In genomic region chr15:85582076-85582718, GRCh38 we compare ENCODE assay signal across 8 cellular contexts.
DNase-seq lines count a peak whose midpoint lies in the region; ATAC-seq and TF ChIP-seq lines count a peak whose summit lies in the region.

No MANE protein-coding gene starts in this region.

- H3K27ac ChIP-seq in Peyer's patch: peak overlapping the region; percentile 79 to 90 (median 88)
- peak overlapping the region; percentile 75 for H3K27ac ChIP-seq in neutrophil

- peak in 1 of 2 donors; percentile 36 for TF ChIP-seq POLR2A in Peyer's patch (IDR thresholded peaks at IDR 0.05)

- DNase-seq in GF-D8 (lab: John Stamatoyannopoulos, UW) (peak; percentile 54), Peyer's patch (peak in 2 of 3 donors; percentile 65 to 81), DMS114 treated with DMSO at 0.1 percent for 48 hours (lab: John Stamatoyannopoulos, UW; ENCODE audit: unreplicated experiment) (no peak), superior temporal gyrus (ENCODE audit: extremely low spot score) (no peak), NCI-H69 (lab: John Stamatoyannopoulos, UW) (no peak)

- TF ChIP-seq CTCF in Peyer's patch (IDR thresholded peaks at IDR 0.05) (no peak), neutrophil (IDR thresholded peaks at IDR 0.05) (no peak)

- peaks cover 0 to 4% (median 0%) of the 10 kb centered on the region in 3 donors for H3K36me3 ChIP-seq in Peyer's patch
- H3K36me3 ChIP-seq in endocrine pancreas (ENCODE audit: control insufficient read depth, insufficient read depth, low read length): no peaks in the 10 kb centered on the region
- H3K36me3 ChIP-seq in neutrophil: peaks cover 69% of the 10 kb centered on the region

- peak; percentile 30 for ATAC-seq in GM21576 (IDR thresholded peaks at IDR 0.05; ENCODE audit: unreplicated experiment)

- no peak overlapping the region for H3K9ac ChIP-seq in endocrine pancreas (ENCODE audit: control insufficient read depth, insufficient read depth, low read length)

- H3K27me3 ChIP-seq in Peyer's patch (no peaks in the 10 kb centered on the region), endocrine pancreas (ENCODE audit: control insufficient read depth, insufficient read depth, low read length) (no peaks in the 10 kb centered on the region), neutrophil (no peaks in the 10 kb centered on the region)

- H3K9me3 ChIP-seq in Peyer's patch (no peaks in the 10 kb centered on the region), endocrine pancreas (ENCODE audit: control insufficient read depth, low read length) (no peaks in the 10 kb centered on the region), neutrophil (no peaks in the 10 kb centered on the region)

- H3K4me3 ChIP-seq in Peyer's patch (peak overlapping the region; percentile 28 to 56 (median 42)), endocrine pancreas (ENCODE audit: control insufficient read depth, insufficient read depth, low read length) (peak overlapping the region; percentile 92), neutrophil (ENCODE audit: low read depth in 1 of 2, low read length in 1 of 2) (peak overlapping the region in 1 of 2 experiments; percentile 25)

- peaks cover 0 to 26% (median 20%) of the 10 kb centered on the region in 4 donors for H3K4me1 ChIP-seq in Peyer's patch
- peaks cover 4% of the 10 kb centered on the region for H3K4me1 ChIP-seq in endocrine pancreas (ENCODE audit: control insufficient read depth, insufficient read depth, low read length)
- peaks cover 58 to 59% of the 10 kb centered on the region in 2 experiments for H3K4me1 ChIP-seq in neutrophil (ENCODE audit: control insufficient read depth in 1 of 2, insufficient read depth in 1 of 2, low read depth in 1 of 2, low read length in 1 of 2)

Comparison
In these comparisons a context has a peak if more than half of its experiments do, and no peak if none do; other contexts are left out.
1. DNase-seq: peak in GF-D8 (single experiment) and Peyer's patch (2 of 3); none in DMS114 treated with DMSO at 0.1 percent for 48 hours (single experiment), superior temporal gyrus (single experiment) and NCI-H69 (single experiment).